ENCODE assay signal across 1 cellular context in genomic region chr2:156436477-156437085, GRCh38.
TF ChIP-seq lines count a peak whose summit lies in the region.

No MANE protein-coding gene starts in this region.

TF ChIP-seq in IMR-90, 13 proteins besides CTCF, POLR2A, EP300 and RAD21 (continued from another document):
- TF ChIP-seq ELK1 (IDR thresholded peaks at IDR 0.05; ENCODE audit: borderline replicate concordance, low read depth, low read length) (no peak), MAFK (IDR thresholded peaks at IDR 0.05; ENCODE audit: low read depth, low read length) (no peak), NFE2L2 (IDR thresholded peaks at IDR 0.05; ENCODE audit: low read depth, low read length) (no peak), MXI1 (IDR thresholded peaks at IDR 0.05; ENCODE audit: borderline replicate concordance, low read depth, low read length) (no peak), RFX5 (IDR thresholded peaks at IDR 0.05; ENCODE audit: low read depth, low read length) (no peak), BHLHE40 (IDR thresholded peaks at IDR 0.05; ENCODE audit: low read depth, low read length) (no peak), RCOR1 (IDR thresholded peaks at IDR 0.05; ENCODE audit: insufficient replicate concordance, low read length) (no peak), SMC3 (IDR thresholded peaks at IDR 0.05; ENCODE audit: low read depth, low read length) (no peak), CEBPB (IDR thresholded peaks at IDR 0.05; ENCODE audit: low read depth, low read length) (no peak), FOS (IDR thresholded peaks at IDR 0.05; ENCODE audit: low read depth, low read length) (no peak)
TF ChIP-seq in IMR-90: peak in this region for 0.
